8 cellular contexts compared by ENCODE assay signal in genomic region chr1:246565751-246566127, GRCh38. TPM values are rescaled to one million over a fixed set of nuclear protein-coding genes. Genes with fewer than 3 reads are reported as not detected.
DNase-seq lines count a peak whose midpoint lies in the region; ATAC-seq and TF ChIP-seq lines count a peak whose summit lies in the region.

No MANE protein-coding gene starts in this region.

- no peaks in the 10 kb centered on the region for H3K27me3 Mint-ChIP-seq in activated T-cell treated with anti-CD3 and anti-CD28 coated beads, Interleukin-2, amount 50 U/mL, for 4 hours (ENCODE audit: low read depth)
- no peaks in the 10 kb centered on the region for H3K27me3 Mint-ChIP-seq in naive B cell

- peak overlapping the region; percentile 99 for H3K4me3 Mint-ChIP-seq in activated T-cell treated with anti-CD3 and anti-CD28 coated beads, Interleukin-2, amount 50 U/mL, for 4 hours
- peak overlapping the region; percentile 99 to 100 (median 100) for H3K4me3 Mint-ChIP-seq in naive B cell

- H3K4me3 ChIP-seq in dorsolateral prefrontal cortex = peak overlapping the region; percentile 64 to 100 (median 95)

- intact Hi-C loops in dorsolateral prefrontal cortex (cut with DNase I) = loop anchor here in 1 of 2 donors (5.0 to 10.0 kb wide), 3 partner anchors 58 to 369 kb away; partner anchors contain the start of genes AHCTF1 and SMYD3

- peak overlapping the region in 55 of 59 donors; percentile 1 to 98 (median 87) for H3K27ac ChIP-seq in dorsolateral prefrontal cortex

- H3K27ac Mint-ChIP-seq in naive B cell = peak overlapping the region; percentile 91 to 99 (median 98)

- ATAC-seq in activated T-cell treated with anti-CD3 and anti-CD28 coated beads, Interleukin-2, amount 50 U/mL, for 4 hours = peak; percentile 2 to 3
- ATAC-seq in naive B cell (ENCODE audit: low read depth in 2 of 2) = peak in 1 of 2 donors; percentile 0
- ATAC-seq in GM21381 (IDR thresholded peaks at IDR 0.05; ENCODE audit: unreplicated experiment) = no peak
- ATAC-seq in HG03039 (IDR thresholded peaks at IDR 0.05; ENCODE audit: unreplicated experiment) = no peak
- ATAC-seq in GM18511 (IDR thresholded peaks at IDR 0.05; ENCODE audit: unreplicated experiment) = no peak

- H3K4me1 Mint-ChIP-seq in activated T-cell treated with anti-CD3 and anti-CD28 coated beads, Interleukin-2, amount 50 U/mL, for 4 hours (ENCODE audit: low read depth) = peaks cover 45% of the 10 kb centered on the region
- H3K4me1 Mint-ChIP-seq in naive B cell = peaks cover 28 to 59% (median 31%) of the 10 kb centered on the region in 3 donors

- no peaks in the 10 kb centered on the region for H3K9me3 Mint-ChIP-seq in activated T-cell treated with anti-CD3 and anti-CD28 coated beads, Interleukin-2, amount 50 U/mL, for 4 hours
- H3K9me3 Mint-ChIP-seq in naive B cell = no peaks in the 10 kb centered on the region

- no peaks in the 10 kb centered on the region for H3K27me3 ChIP-seq in dorsolateral prefrontal cortex

- no peak for TF ChIP-seq CTCF in dorsolateral prefrontal cortex (IDR thresholded peaks at IDR 0.05 in 54 of 56, conservative IDR thresholded peaks at IDR 0.05 in 2 of 56; ENCODE audit: low read depth in 1 of 56, partially characterized antibody in 56 of 56)

- no peak for DNase-seq in activated T-cell treated with anti-CD3 and anti-CD28 coated beads, Interleukin-2, amount 50 U/mL, for 4 hours
- DNase-seq in activated T-cell treated with anti-CD3 and anti-CD28 coated beads for 4 hours (no peak), NCI-H446 treated with DMSO at 0.1 percent for 48 hours (lab: John Stamatoyannopoulos, UW) (peak; percentile 45), dorsolateral prefrontal cortex (no peak), naive B cell (no peak)

- H3K36me3 Mint-ChIP-seq in activated T-cell treated with anti-CD3 and anti-CD28 coated beads, Interleukin-2, amount 50 U/mL, for 4 hours (ENCODE audit: insufficient read depth) = peaks cover 4% of the 10 kb centered on the region
- no peaks in the 10 kb centered on the region for H3K36me3 Mint-ChIP-seq in naive B cell

RNA-seq across cellular contexts. Expression of gene TFB2M, which starts 0.3 kb away (rescaled TPM):
- 10 to 100 TPM; 41.7 to 45.8 (median 42.8) TPM for total RNA-seq in activated T-cell treated with anti-CD3 and anti-CD28 coated beads, Interleukin-2, amount 50 U/mL, for 4 hours
- 10 to 100 TPM in 2 of 120 experiments, 1 to 10 TPM in 118; 3.5 to 11.0 (median 7.7) TPM for total RNA-seq in dorsolateral prefrontal cortex
- polyA plus RNA-seq in naive B cell (ENCODE audit: low read depth in 6 of 6) = 10 to 100 TPM; 19.2 to 24.0 (median 22.6) TPM

RNA-seq across cellular contexts. Expression of gene CNST, which starts 0.5 kb away (rescaled TPM):
- total RNA-seq in activated T-cell treated with anti-CD3 and anti-CD28 coated beads, Interleukin-2, amount 50 U/mL, for 4 hours = 10 to 100 TPM; 32.1 to 33.5 (median 32.3) TPM
- total RNA-seq in dorsolateral prefrontal cortex = 10 to 100 TPM; 23.5 to 69.8 (median 45.5) TPM
- polyA plus RNA-seq in naive B cell (ENCODE audit: low read depth in 6 of 6) = 10 to 100 TPM; 24.1 to 61.5 (median 45.4) TPM

RNA-seq across cellular contexts. Expression of gene SMYD3, which starts 58.7 kb away (rescaled TPM):
- 10 to 100 TPM; 10.7 to 13.0 (median 11.9) TPM for total RNA-seq in activated T-cell treated with anti-CD3 and anti-CD28 coated beads, Interleukin-2, amount 50 U/mL, for 4 hours
- 10 to 100 TPM; 28.0 to 78.9 (median 48.0) TPM for total RNA-seq in dorsolateral prefrontal cortex
- 10 to 100 TPM; 15.8 to 27.3 (median 19.5) TPM for polyA plus RNA-seq in naive B cell (ENCODE audit: low read depth in 6 of 6)

Comparison
In these comparisons a context has a peak if more than half of its experiments do, and no peak if none do; other contexts are left out.
1. ATAC-seq: peak in activated T-cell treated with anti-CD3 and anti-CD28 coated beads, Interleukin-2, amount 50 U/mL, for 4 hours (2 of 2); none in GM21381 (single experiment), HG03039 (single experiment) and GM18511 (single experiment).